Comparison of ENCODE assay signal across 20 cellular contexts in the genomic region with DNA sequence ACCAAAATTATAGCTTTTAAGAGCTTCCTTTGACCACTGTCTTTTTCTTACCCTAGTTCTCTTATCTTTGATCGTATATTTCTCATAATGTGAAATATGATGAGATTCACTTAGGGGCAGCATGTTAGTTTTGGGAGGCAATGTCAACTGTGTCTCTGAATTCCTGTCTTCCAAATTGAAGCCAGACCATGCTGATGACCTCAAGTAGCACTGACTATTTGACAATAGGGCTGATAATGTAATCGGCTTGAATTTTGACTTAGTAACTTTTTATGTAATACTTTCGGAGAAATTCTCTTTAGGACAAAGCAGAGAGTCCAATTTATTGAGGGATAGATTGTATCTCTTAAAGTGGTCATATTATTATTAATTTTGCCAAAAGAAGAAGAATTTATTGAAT.
DNase-seq lines count a peak whose midpoint lies in the region; ATAC-seq, FAIRE-seq and TF ChIP-seq lines count a peak whose summit lies in the region.
"Had no signal": no experiment of that assay in that cellular context is flagged by ENCODE, and none has a peak within 500 bp of the region (broad histone marks: within the 10 kb centered on the region; RNA-seq: fewer than 3 reads in every experiment).

No MANE protein-coding gene starts in this region.

- FAIRE-seq in HepG2 (lab: Jason Lieb, UNC) = no peak
- FAIRE-seq: D721Med, GM12891, GM19239 had no signal

- H3K4me2 ChIP-seq in HepG2 (ENCODE audit: low read depth, low read length) (no peak overlapping the region), KMS-11 (peak overlapping the region; percentile 8; the same call in 1 of the 2 replicates)
- H3K4me2 ChIP-seq: BLaER1 had no signal

- H3K36me3 ChIP-seq in liver (ENCODE audit: control insufficient read depth in 4 of 4, insufficient read depth in 3 of 4, low read depth in 1 of 4, low read length in 3 of 4) (peaks cover 0 to 16% (median 10%) of the 10 kb centered on the region in 4 donors), HepG2 (replicated peaks in 1 of 2; ENCODE audit: control insufficient read depth in 1 of 2, insufficient read depth in 2 of 2, low read length in 2 of 2) (peaks cover 9 to 45% of the 10 kb centered on the region in 2 experiments), KMS-11 (ENCODE audit: insufficient read depth) (no peaks in the 10 kb centered on the region), right lobe of liver (peaks cover 0 to 25% (median 6%) of the 10 kb centered on the region in 4 donors), aorta (ENCODE audit: control insufficient read depth in 1 of 2, insufficient read depth in 2 of 2, low read length in 1 of 2) (peaks cover 8 to 9% of the 10 kb centered on the region in 2 donors)
- H3K36me3 ChIP-seq: BE2C had no signal

- H2AFZ ChIP-seq in HepG2 (ENCODE audit: low read length) (no peak overlapping the region), KMS-11 (ENCODE audit: low read depth) (no peak overlapping the region)

- ATAC-seq in HepG2 = no peak
- peak in 3 of 4 donors; percentile 10 to 44 (median 31) for ATAC-seq in right lobe of liver
- ATAC-seq in aorta (ENCODE audit: low FRiP score) = no peak

- H3K79me2 ChIP-seq in HepG2 (ENCODE audit: insufficient read depth, low read length) = no peaks in the 10 kb centered on the region
- H3K79me2 ChIP-seq in KMS-11 (ENCODE audit: insufficient read depth, low read depth) = no peaks in the 10 kb centered on the region

- intact Hi-C loops in HepG2 (cut with micrococcal nuclease; ENCODE audit: unreplicated experiment) (no loop called here), right lobe of liver (cut with DNase I) (no loop called here), aorta (cut with DNase I) (no loop called here)

- H3K27me3 ChIP-seq in liver (ENCODE audit: control insufficient read depth in 4 of 4, insufficient read depth in 4 of 4, low read length in 3 of 4) = no peaks in the 10 kb centered on the region
- no peaks in the 10 kb centered on the region for H3K27me3 ChIP-seq in HepG2 (ENCODE audit: control insufficient read depth in 1 of 2, insufficient read depth in 2 of 2, low read length in 2 of 2)
- no peaks in the 10 kb centered on the region for H3K27me3 ChIP-seq in KMS-11 (ENCODE audit: insufficient read depth, low read depth)
- no peaks in the 10 kb centered on the region for H3K27me3 ChIP-seq in right lobe of liver
- no peaks in the 10 kb centered on the region for H3K27me3 ChIP-seq in aorta (ENCODE audit: control insufficient read depth in 1 of 2, insufficient read depth in 2 of 2, low read length in 1 of 2)
- H3K27me3 ChIP-seq: BE2C, BLaER1 had no signal

- H4K20me1 ChIP-seq in HepG2 (ENCODE audit: insufficient read depth, low read length) = no peaks in the 10 kb centered on the region
- H4K20me1 ChIP-seq in KMS-11 (ENCODE audit: insufficient read depth) = no peaks in the 10 kb centered on the region
- H4K20me1 ChIP-seq: BLaER1 had no signal

- H3K9me3 ChIP-seq in liver (ENCODE audit: control insufficient read depth in 4 of 4, low read length in 3 of 4) = no peaks in the 10 kb centered on the region
- H3K9me3 ChIP-seq in HepG2 (ENCODE audit: low read length) = no peaks in the 10 kb centered on the region
- no peaks in the 10 kb centered on the region for H3K9me3 ChIP-seq in right lobe of liver
- no peaks in the 10 kb centered on the region for H3K9me3 ChIP-seq in aorta (ENCODE audit: control insufficient read depth, low read length)
- H3K9me3 ChIP-seq: BE2C, BLaER1, Caco-2 had no signal

- BruUV-seq in HepG2 (replicated peaks; lab: Mats Ljungman, UMichigan) = no TSS peak

- CTCF ChIA-PET in HepG2 (lab: Yijun Ruan, JAX; ENCODE audit: low intra/inter-chr PET ratio, low total read pairs) = no interaction called here

- POLR2A ChIA-PET in HepG2 (lab: Yijun Ruan, JAX) = no interaction called here

- TF ChIP-seq POLR2A in HepG2 (IDR thresholded peaks at IDR 0.05; ENCODE audit: insufficient read depth in 1 of 2, low read depth in 2 of 2, low read length in 2 of 2) (no peak), right lobe of liver (IDR thresholded peaks at IDR 0.05) (no peak)

- TF ChIP-seq CTCF in liver (IDR thresholded peaks at IDR 0.05; ENCODE audit: low read depth, low read length, missing input control) = no peak
- TF ChIP-seq CTCF in HepG2 (CRISPR knock-in tag; IDR thresholded peaks at IDR 0.05) = no peak
- no peak for TF ChIP-seq CTCF in KMS-11 (conservative IDR thresholded peaks at IDR 0.05; ENCODE audit: low read depth, low read length)
- no peak for TF ChIP-seq CTCF in right lobe of liver (IDR thresholded peaks at IDR 0.05)

- DNase-seq in HepG2 (ENCODE audit: low spot score) (no peak), right lobe of liver (no peak), aorta (no peak), NCI-H1694 (lab: John Stamatoyannopoulos, UW) (no peak)
- DNase-seq: 8988T; ACHN; BE2C; C1 segment of cervical spinal cord; Caco-2; Calu3; CD4-positive, alpha-beta memory T cell; CD4-positive, CD25-positive, alpha-beta regulatory T cell; DMS79 treated with DMSO at 0.1 percent for 48 hours; GF-D8 had no signal

- TF ChIP-seq RAD21 in liver (IDR thresholded peaks at IDR 0.05) (no peak), HepG2 (CRISPR knock-in tag; IDR thresholded peaks at IDR 0.05) (no peak)

- H3K4me3 ChIP-seq in liver (ENCODE audit: low read depth in 1 of 3, low read length in 3 of 3) (no peak overlapping the region), HepG2 (replicated peaks in 1 of 3; ENCODE audit: insufficient read depth in 1 of 3, low read depth in 2 of 3, low read length in 3 of 3) (no peak overlapping the region), KMS-11 (IDR thresholded peaks at IDR 0.05; ENCODE audit: insufficient read depth, low read depth, low read length) (no peak overlapping the region), right lobe of liver (no peak overlapping the region), aorta (ENCODE audit: low read length in 2 of 2) (no peak overlapping the region)
- H3K4me3 ChIP-seq: BLaER1 had no signal

- no peak overlapping the region for H3K9ac ChIP-seq in liver (ENCODE audit: low read depth in 1 of 2, low read length in 2 of 2)
- no peak overlapping the region for H3K9ac ChIP-seq in HepG2 (ENCODE audit: insufficient read depth, low read depth, low read length)
- no peak overlapping the region for H3K9ac ChIP-seq in KMS-11
- H3K9ac ChIP-seq: BLaER1 had no signal

- in situ Hi-C loops in HepG2 (cut with HindIII; ENCODE audit: extremely low pct_ligation_motif_present, low pct_unique_long_range_greater_than_20kb) = no loop called here

- TF ChIP-seq EP300 in HepG2 (IDR thresholded peaks at IDR 0.05; ENCODE audit: low read depth in 2 of 2, low read length in 2 of 2) (no peak), HepG2 (CRISPR knock-in tag; IDR thresholded peaks at IDR 0.05; ENCODE audit: borderline replicate concordance) (no peak)

- H3K27ac ChIP-seq in liver (ENCODE audit: low read depth in 1 of 2, low read length in 2 of 2) (peak overlapping the region in 1 of 2 donors; percentile 42), HepG2 (ENCODE audit: extremely low read length, insufficient read depth, low read length) (no peak overlapping the region), KMS-11 (no peak overlapping the region), right lobe of liver (no peak overlapping the region), aorta (ENCODE audit: low read depth in 1 of 2, low read length in 2 of 2) (no peak overlapping the region)
- H3K27ac ChIP-seq: BLaER1 had no signal

- peaks cover under 1 to 15% (median 4%) of the 10 kb centered on the region in 4 donors for H3K4me1 ChIP-seq in liver (ENCODE audit: control insufficient read depth in 4 of 4, insufficient read depth in 4 of 4, low read length in 3 of 4)
- H3K4me1 ChIP-seq in HepG2 (ENCODE audit: insufficient read depth, low read length) = peaks cover 13% of the 10 kb centered on the region
- peaks cover 24% of the 10 kb centered on the region for H3K4me1 ChIP-seq in KMS-11 (ENCODE audit: low read depth, poor library complexity, severe bottlenecking)
- H3K4me1 ChIP-seq in right lobe of liver = peaks cover 0 to 16% (median 4%) of the 10 kb centered on the region in 4 donors
- H3K4me1 ChIP-seq in aorta (ENCODE audit: control insufficient read depth in 1 of 2, insufficient read depth in 2 of 2, low read length in 2 of 2) = peaks cover 0 to 5% of the 10 kb centered on the region in 2 donors
- H3K4me1 ChIP-seq: BE2C, BLaER1 had no signal

- 36% methylated on average over 3 of the region's 3 CpGs for WGBS in liver
- WGBS in HepG2 (ENCODE audit: low lambda C conversion rate) = 98% methylated on average over 3 of the region's 3 CpGs
- WGBS in right lobe of liver (ENCODE audit: insufficient coverage, low coverage, low lambda C conversion rate, missing lambda C conversion rate) = 34% methylated on average over 3 of the region's 3 CpGs
- 77 to 81% methylated on average over 3 of the region's 3 CpGs for WGBS in aorta, 2 donors

TF ChIP-seq in liver, 16 proteins besides CTCF, POLR2A, EP300 and RAD21 (continues in another document):
- TF ChIP-seq FOXA2 (IDR thresholded peaks at IDR 0.05) (no peak), RXRA (IDR thresholded peaks at IDR 0.05) (peak; percentile 28 to 63), NR2F2 (IDR thresholded peaks at IDR 0.05) (no peak), HNF4G (IDR thresholded peaks at IDR 0.05) (no peak)

TF ChIP-seq in HepG2, 621 proteins besides CTCF, POLR2A, EP300 and RAD21:
- TF ChIP-seq MLLT10 (CRISPR knock-in tag; IDR thresholded peaks at IDR 0.05) (no peak), ZBTB3 (CRISPR knock-in tag; IDR thresholded peaks at IDR 0.05; ENCODE audit: borderline replicate concordance, low read depth) (no peak), RFXANK (CRISPR knock-in tag; IDR thresholded peaks at IDR 0.05) (no peak), THAP7 (CRISPR knock-in tag; IDR thresholded peaks at IDR 0.05) (no peak), ATAD3A (CRISPR knock-in tag; IDR thresholded peaks at IDR 0.05) (no peak), ARID2 (CRISPR knock-in tag; IDR thresholded peaks at IDR 0.05; ENCODE audit: borderline replicate concordance) (no peak), ZNF282 (IDR thresholded peaks at IDR 0.05; ENCODE audit: partially characterized antibody) (no peak), HOXA3 (CRISPR knock-in tag; IDR thresholded peaks at IDR 0.05) (no peak)

Comparison
In these comparisons a context has a peak if more than half of its experiments do, and no peak if none do; other contexts are left out.
1. ATAC-seq: peak in right lobe of liver (3 of 4); none in HepG2 (single experiment) and aorta (single experiment).